In genomic region chr15:101248274-101248673, GRCh38 we compare ENCODE assay signal across 16 cellular contexts. TPM values are rescaled to one million over a fixed set of nuclear protein-coding genes. Genes with fewer than 3 reads are reported as not detected.
DNase-seq lines count a peak whose midpoint lies in the region; ATAC-seq, FAIRE-seq and TF ChIP-seq lines count a peak whose summit lies in the region.
"Had no signal": no experiment of that assay in that cellular context is flagged by ENCODE, and none has a peak within 500 bp of the region (broad histone marks: within the 10 kb centered on the region; RNA-seq: fewer than 3 reads in every experiment).

No MANE protein-coding gene starts in this region.

- POLR2A ChIA-PET in HEK293 (lab: Yijun Ruan, JAX), result interaction anchor here (0.8 kb wide), 1 partner anchor 8 kb away, joined by 3 read pairs; no protein-coding TSS in a partner anchor

- 70 to 73% methylated on average over 3 of the region's 3 CpGs for WGBS in heart right ventricle, 2 donors

- peak overlapping the region; percentile 88 for H3K4me3 Mint-ChIP-seq in activated T-helper 1 cell treated with anti-CD3 and anti-CD28 coated beads, Interleukin-12 subunit alpha, Interleukin-12 subunit beta, Interleukin-2, Interleukin-4 antibody, amounts not matched to agents 30 ng/mL and 10 ng/mL and 1 ng/mL, durations not matched to agents 14 hours and 24 hours and 36 hours
- peak overlapping the region; percentile 44 to 64 (median 56) for H3K4me3 Mint-ChIP-seq in nephron

- no peak for DNase-seq in activated T-helper 1 cell treated with anti-CD3 and anti-CD28 coated beads, Interleukin-12 subunit alpha, Interleukin-12 subunit beta, Interleukin-2, Interleukin-4 antibody, amounts not matched to agents 30 ng/mL and 10 ng/mL and 1 ng/mL, durations not matched to agents 14 hours and 24 hours and 36 hours (ENCODE audit: low spot score)
- no peak for DNase-seq in HTR-8/SVneo (ENCODE audit: insufficient read length, low spot score)
- DNase-seq in heart right ventricle, result no peak
- DNase-seq: amygdala, BE2C, colonic mucosa, erythroblast, heart left ventricle, NCI-H1092 treated with DMSO at 0.1 percent for 48 hours, SJCRH30 had no signal

- intact Hi-C loops in activated T-helper 1 cell treated with anti-CD3 and anti-CD28 coated beads, Interleukin-12 subunit alpha, Interleukin-12 subunit beta, Interleukin-2, Interleukin-4 antibody, amounts not matched to agents 30 ng/mL and 10 ng/mL and 1 ng/mL, durations not matched to agents 14 hours and 24 hours and 36 hours (cut with micrococcal nuclease), result loop anchor here (5.0 kb wide), 1 partner anchor 646 kb away; the partner anchor contains the start of genes ASB7 and LINS1
- intact Hi-C loops in heart right ventricle (cut with DNase I), result loop anchor here in 4 of 10 donors (5.0 to 10.0 kb wide), 3 partner anchors 53 to 63 kb away; no protein-coding TSS in a partner anchor

- H3K27me3 ChIP-seq in heart right ventricle, result no peaks in the 10 kb centered on the region
- H3K27me3 ChIP-seq: BE2C, colonic mucosa, heart left ventricle, SJCRH30 had no signal

- peaks cover 80% of the 10 kb centered on the region for H3K4me1 Mint-ChIP-seq in activated T-helper 1 cell treated with anti-CD3 and anti-CD28 coated beads, Interleukin-12 subunit alpha, Interleukin-12 subunit beta, Interleukin-2, Interleukin-4 antibody, amounts not matched to agents 30 ng/mL and 10 ng/mL and 1 ng/mL, durations not matched to agents 14 hours and 24 hours and 36 hours (ENCODE audit: low read depth)
- H3K4me1 Mint-ChIP-seq in nephron, result peaks cover 73% of the 10 kb centered on the region

- ATAC-seq in HG02571 (IDR thresholded peaks at IDR 0.05; ENCODE audit: unreplicated experiment) (no peak), heart right ventricle (no peak), HG03565 (IDR thresholded peaks at IDR 0.05; ENCODE audit: unreplicated experiment) (no peak)
- ATAC-seq: heart left ventricle had no signal

- H3K36me3 Mint-ChIP-seq in activated T-helper 1 cell treated with anti-CD3 and anti-CD28 coated beads, Interleukin-12 subunit alpha, Interleukin-12 subunit beta, Interleukin-2, Interleukin-4 antibody, amounts not matched to agents 30 ng/mL and 10 ng/mL and 1 ng/mL, durations not matched to agents 14 hours and 24 hours and 36 hours (ENCODE audit: low read depth), result peaks cover 55% of the 10 kb centered on the region
- peaks cover 16% of the 10 kb centered on the region for H3K36me3 Mint-ChIP-seq in nephron (ENCODE audit: low read depth)

- no peaks in the 10 kb centered on the region for H3K9me3 Mint-ChIP-seq in activated T-helper 1 cell treated with anti-CD3 and anti-CD28 coated beads, Interleukin-12 subunit alpha, Interleukin-12 subunit beta, Interleukin-2, Interleukin-4 antibody, amounts not matched to agents 30 ng/mL and 10 ng/mL and 1 ng/mL, durations not matched to agents 14 hours and 24 hours and 36 hours
- H3K9me3 Mint-ChIP-seq in nephron, result no peaks in the 10 kb centered on the region

- peaks cover 0 to 12% of the 10 kb centered on the region in 2 experiments; a peak in 1 of 3 replicates for H3K36me3 ChIP-seq in HEK293 (ENCODE audit: control insufficient read depth in 2 of 2, insufficient read depth in 1 of 2, low read length in 2 of 2)
- H3K36me3 ChIP-seq in heart right ventricle, result peaks cover 0 to 23% (median 0%) of the 10 kb centered on the region in 9 donors
- H3K36me3 ChIP-seq: colonic mucosa had no signal

- peak overlapping the region; percentile 66 for H3K27ac Mint-ChIP-seq in activated T-helper 1 cell treated with anti-CD3 and anti-CD28 coated beads, Interleukin-12 subunit alpha, Interleukin-12 subunit beta, Interleukin-2, Interleukin-4 antibody, amounts not matched to agents 30 ng/mL and 10 ng/mL and 1 ng/mL, durations not matched to agents 14 hours and 24 hours and 36 hours
- H3K27ac Mint-ChIP-seq in nephron, result no peak overlapping the region

- FAIRE-seq in HTR-8/SVneo (lab: Jason Lieb, UNC), result no peak

- H3K9me3 ChIP-seq in HEK293 (ENCODE audit: control insufficient read depth, insufficient read depth, low read depth, low read length), result no peaks in the 10 kb centered on the region
- H3K9me3 ChIP-seq in heart right ventricle, result no peaks in the 10 kb centered on the region
- H3K9me3 ChIP-seq: BE2C, colonic mucosa, heart left ventricle, SJCRH30 had no signal

- H3K27me3 Mint-ChIP-seq in activated T-helper 1 cell treated with anti-CD3 and anti-CD28 coated beads, Interleukin-12 subunit alpha, Interleukin-12 subunit beta, Interleukin-2, Interleukin-4 antibody, amounts not matched to agents 30 ng/mL and 10 ng/mL and 1 ng/mL, durations not matched to agents 14 hours and 24 hours and 36 hours (ENCODE audit: insufficient read depth), result no peaks in the 10 kb centered on the region
- no peaks in the 10 kb centered on the region for H3K27me3 Mint-ChIP-seq in nephron (ENCODE audit: low read depth)

- no peak overlapping the region for H3K4me3 ChIP-seq in HEK293 (ENCODE audit: low read depth, low read length)
- H3K4me3 ChIP-seq in heart right ventricle, result peak overlapping the region in 2 of 10 donors; percentile 77 to 96
- H3K4me3 ChIP-seq: colonic mucosa, SJCRH30 had no signal

- H3K4me1 ChIP-seq in HEK293 (ENCODE audit: control insufficient read depth, insufficient read depth, low read length) (peaks cover 29% of the 10 kb centered on the region), heart right ventricle (peaks cover 19 to 85% (median 82%) of the 10 kb centered on the region in 9 donors)

- CTCF ChIA-PET in HEK293 (lab: Yijun Ruan, JAX), result interaction anchor here (1.1 to 12.5 kb wide), 5 partner anchors 8 to 236 kb away, joined by 3 to 223 read pairs (median 6); no protein-coding TSS in a partner anchor

- H3K27ac ChIP-seq in C4-2B, result peak overlapping the region; percentile 59
- no peak overlapping the region for H3K27ac ChIP-seq in HEK293 (ENCODE audit: extremely low read depth, low read depth, low read length)
- H3K27ac ChIP-seq in heart right ventricle, result peak overlapping the region in 1 of 10 donors; percentile 80
- H3K27ac ChIP-seq: colonic mucosa, parathyroid adenoma, SJCRH30 had no signal

- no peak for TF ChIP-seq CTCF in C4-2B (conservative IDR thresholded peaks at IDR 0.05)
- TF ChIP-seq CTCF in HEK293 (tag by site-specific recombination; IDR thresholded peaks at IDR 0.05), result no peak
- no peak for TF ChIP-seq CTCF in nephron (IDR thresholded peaks at IDR 0.05; ENCODE audit: unreplicated experiment in 3 of 3)
- TF ChIP-seq CTCF in heart right ventricle (IDR thresholded peaks at IDR 0.05), result no peak

TF ChIP-seq in HEK293, 187 proteins besides CTCF, POLR2A, EP300 and RAD21 (continues in another document):
- TF ChIP-seq SP2 (tag by site-specific recombination; IDR thresholded peaks at IDR 0.05), result no peak
- TF ChIP-seq ZXDB (tag by site-specific recombination; IDR thresholded peaks at IDR 0.05), result no peak
- 0 out of 2 replicates have a peak, but pooled peaks have one; percentile 28 for TF ChIP-seq PRDM1 (tag by site-specific recombination; IDR thresholded peaks at IDR 0.05)
- TF ChIP-seq ZNF350 (tag by site-specific recombination; IDR thresholded peaks at IDR 0.05), result no peak
- TF ChIP-seq, protein P1, sequence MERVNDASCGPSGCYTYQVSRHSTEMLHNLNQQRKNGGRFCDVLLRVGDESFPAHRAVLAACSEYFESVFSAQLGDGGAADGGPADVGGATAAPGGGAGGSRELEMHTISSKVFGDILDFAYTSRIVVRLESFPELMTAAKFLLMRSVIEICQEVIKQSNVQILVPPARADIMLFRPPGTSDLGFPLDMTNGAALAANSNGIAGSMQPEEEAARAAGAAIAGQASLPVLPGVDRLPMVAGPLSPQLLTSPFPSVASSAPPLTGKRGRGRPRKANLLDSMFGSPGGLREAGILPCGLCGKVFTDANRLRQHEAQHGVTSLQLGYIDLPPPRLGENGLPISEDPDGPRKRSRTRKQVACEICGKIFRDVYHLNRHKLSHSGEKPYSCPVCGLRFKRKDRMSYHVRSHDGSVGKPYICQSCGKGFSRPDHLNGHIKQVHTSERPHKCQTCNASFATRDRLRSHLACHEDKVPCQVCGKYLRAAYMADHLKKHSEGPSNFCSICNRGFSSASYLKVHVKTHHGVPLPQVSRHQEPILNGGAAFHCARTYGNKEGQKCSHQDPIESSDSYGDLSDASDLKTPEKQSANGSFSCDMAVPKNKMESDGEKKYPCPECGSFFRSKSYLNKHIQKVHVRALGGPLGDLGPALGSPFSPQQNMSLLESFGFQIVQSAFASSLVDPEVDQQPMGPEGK (tag by site-specific recombination; IDR thresholded peaks at IDR 0.05), result no peak
- TF ChIP-seq OVOL3 (tag by site-specific recombination; IDR thresholded peaks at IDR 0.05), result no peak
- no peak for TF ChIP-seq HOXD13 (CRISPR knock-in tag; IDR thresholded peaks at IDR 0.05; ENCODE audit: borderline replicate concordance)
- TF ChIP-seq KLF8 (tag by site-specific recombination; IDR thresholded peaks at IDR 0.05), result no peak
- no peak for TF ChIP-seq ZNF157 (tag by site-specific recombination; IDR thresholded peaks at IDR 0.05)
- no peak for TF ChIP-seq YY2 (tag by site-specific recombination; IDR thresholded peaks at IDR 0.05)
- TF ChIP-seq ZNF2 (tag by site-specific recombination; IDR thresholded peaks at IDR 0.05), result no peak

RNA-seq across cellular contexts. Expression of gene CHSY1, which starts 3.6 kb away (rescaled TPM):
- total RNA-seq in activated T-helper 1 cell treated with anti-CD3 and anti-CD28 coated beads, Interleukin-12 subunit alpha, Interleukin-12 subunit beta, Interleukin-2, Interleukin-4 antibody, amounts not matched to agents 30 ng/mL and 10 ng/mL and 1 ng/mL, durations not matched to agents 14 hours and 24 hours and 36 hours, result 76.3 and 78.0 TPM in 2 replicates
- 10 to 100 TPM in 8 of 10 donors, 1 to 10 TPM in 2; 9.7 to 35.1 (median 15.7) TPM for total RNA-seq in heart right ventricle
- polyA plus RNA-seq in heart right ventricle, result 10 to 100 TPM in 1 of 2 donors, 1 to 10 TPM in 1; 6.9 to 11.3 TPM

RNA-seq across cellular contexts. Expression of gene SELENOS, which starts 29.0 kb away (rescaled TPM):
- total RNA-seq in activated T-helper 1 cell treated with anti-CD3 and anti-CD28 coated beads, Interleukin-12 subunit alpha, Interleukin-12 subunit beta, Interleukin-2, Interleukin-4 antibody, amounts not matched to agents 30 ng/mL and 10 ng/mL and 1 ng/mL, durations not matched to agents 14 hours and 24 hours and 36 hours, result 47.4 and 53.0 TPM in 2 replicates
- total RNA-seq in heart right ventricle, result 10 to 100 TPM; 28.4 to 90.6 (median 42.7) TPM
- 100 to 1,000 TPM in 1 of 2 donors, 10 to 100 TPM in 1; 48.4 to 192 TPM for polyA plus RNA-seq in heart right ventricle

RNA-seq across cellular contexts. Expression of gene SNRPA1, which starts 46.8 kb away (rescaled TPM):
- 176 and 184 TPM in 2 replicates for total RNA-seq in activated T-helper 1 cell treated with anti-CD3 and anti-CD28 coated beads, Interleukin-12 subunit alpha, Interleukin-12 subunit beta, Interleukin-2, Interleukin-4 antibody, amounts not matched to agents 30 ng/mL and 10 ng/mL and 1 ng/mL, durations not matched to agents 14 hours and 24 hours and 36 hours
- total RNA-seq in heart right ventricle, result 10 to 100 TPM; 23.8 to 36.3 (median 29.9) TPM
- polyA plus RNA-seq in heart right ventricle, result 10 to 100 TPM; 25.0 to 51.4 TPM
